In genomic region chr12:56160160-56160763, GRCh38 we compare ENCODE assay signal across 1 cellular context.
TF ChIP-seq lines count a peak whose summit lies in the region.

No MANE protein-coding gene starts in this region.

TF ChIP-seq in IMR-90, 13 proteins besides CTCF, POLR2A, EP300 and RAD21:
- TF ChIP-seq RCOR1 (IDR thresholded peaks at IDR 0.05; ENCODE audit: insufficient replicate concordance, low read length) (no peak), NFE2L2 (IDR thresholded peaks at IDR 0.05; ENCODE audit: low read depth, low read length) (no peak), CEBPB (IDR thresholded peaks at IDR 0.05; ENCODE audit: low read depth, low read length) (no peak), MAFK (IDR thresholded peaks at IDR 0.05; ENCODE audit: low read depth, low read length) (no peak)
- TF ChIP-seq, protein P1, sequence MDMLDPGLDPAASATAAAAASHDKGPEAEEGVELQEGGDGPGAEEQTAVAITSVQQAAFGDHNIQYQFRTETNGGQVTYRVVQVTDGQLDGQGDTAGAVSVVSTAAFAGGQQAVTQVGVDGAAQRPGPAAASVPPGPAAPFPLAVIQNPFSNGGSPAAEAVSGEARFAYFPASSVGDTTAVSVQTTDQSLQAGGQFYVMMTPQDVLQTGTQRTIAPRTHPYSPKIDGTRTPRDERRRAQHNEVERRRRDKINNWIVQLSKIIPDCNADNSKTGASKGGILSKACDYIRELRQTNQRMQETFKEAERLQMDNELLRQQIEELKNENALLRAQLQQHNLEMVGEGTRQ (IDR thresholded peaks at IDR 0.05; ENCODE audit: low read depth, low read length): no peak
- TF ChIP-seq, protein P2, sequence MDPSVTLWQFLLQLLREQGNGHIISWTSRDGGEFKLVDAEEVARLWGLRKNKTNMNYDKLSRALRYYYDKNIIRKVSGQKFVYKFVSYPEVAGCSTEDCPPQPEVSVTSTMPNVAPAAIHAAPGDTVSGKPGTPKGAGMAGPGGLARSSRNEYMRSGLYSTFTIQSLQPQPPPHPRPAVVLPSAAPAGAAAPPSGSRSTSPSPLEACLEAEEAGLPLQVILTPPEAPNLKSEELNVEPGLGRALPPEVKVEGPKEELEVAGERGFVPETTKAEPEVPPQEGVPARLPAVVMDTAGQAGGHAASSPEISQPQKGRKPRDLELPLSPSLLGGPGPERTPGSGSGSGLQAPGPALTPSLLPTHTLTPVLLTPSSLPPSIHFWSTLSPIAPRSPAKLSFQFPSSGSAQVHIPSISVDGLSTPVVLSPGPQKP (IDR thresholded peaks at IDR 0.05; ENCODE audit: borderline replicate concordance, low read depth, low read length): no peak
